In genomic region chr17:76593964-76594363, GRCh38 we compare ENCODE assay signal across 2 cellular contexts.
TF ChIP-seq lines count a peak whose summit lies in the region.

No MANE protein-coding gene starts in this region.

TF ChIP-seq in HEK293T, 16 proteins besides CTCF, POLR2A, EP300 and RAD21:
- TF ChIP-seq L3MBTL2 (conservative IDR thresholded peaks at IDR 0.05) (no peak), FOXK2 (IDR thresholded peaks at IDR 0.05) (no peak), LEF1 (IDR thresholded peaks at IDR 0.05; ENCODE audit: borderline replicate concordance) (no peak), CTBP1 (IDR thresholded peaks at IDR 0.05; ENCODE audit: borderline replicate concordance) (no peak), SUZ12 (IDR thresholded peaks at IDR 0.05) (no peak), SP1 (IDR thresholded peaks at IDR 0.05) (no peak), FOXM1 (IDR thresholded peaks at IDR 0.05; ENCODE audit: borderline replicate concordance) (no peak), ARNT (IDR thresholded peaks at IDR 0.05) (no peak), HDGF (IDR thresholded peaks at IDR 0.05; ENCODE audit: borderline replicate concordance) (no peak), BHLHE40 (IDR thresholded peaks at IDR 0.05; ENCODE audit: borderline replicate concordance) (no peak), NFRKB (IDR thresholded peaks at IDR 0.05) (no peak), ELF4 (IDR thresholded peaks at IDR 0.05) (no peak), TARDBP (IDR thresholded peaks at IDR 0.05) (no peak), PKNOX1 (IDR thresholded peaks at IDR 0.05) (no peak), ZNF384 (IDR thresholded peaks at IDR 0.05) (no peak), FOXA1 (IDR thresholded peaks at IDR 0.05) (no peak)
TF ChIP-seq in HEK293T: peak in this region for 0.

TF ChIP-seq in GM12878, 131 proteins besides CTCF, POLR2A, EP300 and RAD21:
- no peak for TF ChIP-seq NR2C1 (IDR thresholded peaks at IDR 0.05)
